1 cellular context compared by ENCODE assay signal in genomic region chr4:858831-859451, GRCh38.
TF ChIP-seq lines count a peak whose summit lies in the region.

No MANE protein-coding gene starts in this region.

TF ChIP-seq in H1, 55 proteins besides CTCF, POLR2A, EP300 and RAD21 (continued from another document):
- no peak for TF ChIP-seq CHD7 (IDR thresholded peaks at IDR 0.05; ENCODE audit: insufficient replicate concordance, low read length)
- no peak for TF ChIP-seq PHF8 (conservative IDR thresholded peaks at IDR 0.05; ENCODE audit: low read depth, low read length)
- no peak for TF ChIP-seq SRF (IDR thresholded peaks at IDR 0.05; ENCODE audit: low read depth, low read length)
- no peak for TF ChIP-seq TAF7 (optimal IDR thresholded peaks at IDR 0.05; ENCODE audit: borderline replicate concordance, low read depth, low read length)
- TF ChIP-seq, protein P1, sequence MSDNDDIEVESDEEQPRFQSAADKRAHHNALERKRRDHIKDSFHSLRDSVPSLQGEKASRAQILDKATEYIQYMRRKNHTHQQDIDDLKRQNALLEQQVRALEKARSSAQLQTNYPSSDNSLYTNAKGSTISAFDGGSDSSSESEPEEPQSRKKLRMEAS (IDR thresholded peaks at IDR 0.05) = no peak
- TF ChIP-seq, protein P2, sequence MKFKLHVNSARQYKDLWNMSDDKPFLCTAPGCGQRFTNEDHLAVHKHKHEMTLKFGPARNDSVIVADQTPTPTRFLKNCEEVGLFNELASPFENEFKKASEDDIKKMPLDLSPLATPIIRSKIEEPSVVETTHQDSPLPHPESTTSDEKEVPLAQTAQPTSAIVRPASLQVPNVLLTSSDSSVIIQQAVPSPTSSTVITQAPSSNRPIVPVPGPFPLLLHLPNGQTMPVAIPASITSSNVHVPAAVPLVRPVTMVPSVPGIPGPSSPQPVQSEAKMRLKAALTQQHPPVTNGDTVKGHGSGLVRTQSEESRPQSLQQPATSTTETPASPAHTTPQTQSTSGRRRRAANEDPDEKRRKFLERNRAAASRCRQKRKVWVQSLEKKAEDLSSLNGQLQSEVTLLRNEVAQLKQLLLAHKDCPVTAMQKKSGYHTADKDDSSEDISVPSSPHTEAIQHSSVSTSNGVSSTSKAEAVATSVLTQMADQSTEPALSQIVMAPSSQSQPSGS (IDR thresholded peaks at IDR 0.05; ENCODE audit: low read length) = no peak
- TF ChIP-seq CEBPB (IDR thresholded peaks at IDR 0.05; ENCODE audit: low read depth, low read length) = no peak
- TF ChIP-seq FOSL1 (IDR thresholded peaks at IDR 0.05; ENCODE audit: insufficient read depth, low read depth, low read length) = no peak
- no peak for TF ChIP-seq CHD1 (IDR thresholded peaks at IDR 0.05; ENCODE audit: low read depth, low read length)
- no peak for TF ChIP-seq MAFK (IDR thresholded peaks at IDR 0.05; ENCODE audit: low read depth, low read length)
- TF ChIP-seq YY1 (IDR thresholded peaks at IDR 0.05; ENCODE audit: low read depth, low read length) = no peak
- no peak for TF ChIP-seq KDM1A (IDR thresholded peaks at IDR 0.05; ENCODE audit: borderline replicate concordance, low read length)
- TF ChIP-seq BACH1 (IDR thresholded peaks at IDR 0.05; ENCODE audit: low read length) = no peak
